In the genomic region with DNA sequence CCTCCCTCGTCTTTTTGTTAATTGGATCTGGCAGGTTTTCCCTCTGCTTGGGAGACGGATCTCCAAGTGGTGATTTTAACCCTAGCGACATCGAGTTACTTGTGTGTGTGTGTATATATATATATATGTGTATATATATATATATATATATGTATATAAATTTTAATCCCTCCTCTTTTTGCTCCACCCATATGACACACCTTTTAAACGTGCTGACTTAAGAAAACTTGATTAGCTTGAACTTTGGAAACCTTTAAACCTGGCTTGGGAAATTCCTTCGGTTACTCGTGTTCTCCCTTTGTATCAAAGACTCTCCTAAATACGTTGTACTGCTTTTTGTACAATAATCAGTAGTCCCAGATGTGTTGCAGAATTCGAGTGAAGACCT, we compare ENCODE assay signal across 9 cellular contexts. TPM values are rescaled to one million over a fixed set of nuclear protein-coding genes. Genes with fewer than 3 reads are reported as not detected.
DNase-seq lines count a peak whose midpoint lies in the region; ATAC-seq and TF ChIP-seq lines count a peak whose summit lies in the region.
"Had no signal": no experiment of that assay in that cellular context is flagged by ENCODE, and none has a peak within 500 bp of the region (broad histone marks: within the 10 kb centered on the region; RNA-seq: fewer than 3 reads in every experiment).

No MANE protein-coding gene starts in this region.

- ATAC-seq in activated T-cell treated with anti-CD3 and anti-CD28 coated beads, Interleukin-2, amount 50 U/mL, for 4 hours, result no peak
- no peak for ATAC-seq in WTC11

- H3K27ac Mint-ChIP-seq in WTC11, result no peak overlapping the region
- H3K27ac Mint-ChIP-seq in activated T-helper 2 cell treated with anti-CD3 and anti-CD28 coated beads, Interferon-gamma antibody, Interleukin-2, Interleukin-4, amounts not matched to agents 10 μg/mL and 5 μg/mL and 100 μg/mL, durations not matched to agents 14 hours and 24 hours and 36 hours, result no peak overlapping the region

- H3K27ac ChIP-seq in duodenal mucosa (ENCODE audit: low read depth, low read length) (peak overlapping the region; percentile 95), muscle layer of colon (ENCODE audit: low read depth, low read length) (peak overlapping the region; percentile 99)

- peaks cover 48% of the 10 kb centered on the region for H3K4me1 Mint-ChIP-seq in activated T-cell treated with anti-CD3 and anti-CD28 coated beads, Interleukin-2, amount 50 U/mL, for 4 hours (ENCODE audit: low read depth)
- peaks cover 34% of the 10 kb centered on the region for H3K4me1 Mint-ChIP-seq in WTC11
- H3K4me1 Mint-ChIP-seq in activated T-helper 2 cell treated with anti-CD3 and anti-CD28 coated beads, Interferon-gamma antibody, Interleukin-2, Interleukin-4, amounts not matched to agents 10 μg/mL and 5 μg/mL and 100 μg/mL, durations not matched to agents 14 hours and 24 hours and 36 hours (ENCODE audit: low read depth), result peaks cover 41% of the 10 kb centered on the region

- CTCF ChIA-PET in WTC11 (lab: Charles Lee), result interaction anchor here (1.5 kb wide), 1 partner anchor 59 kb away, joined by 6 read pairs; no protein-coding TSS in a partner anchor

- H3K36me3 ChIP-seq in duodenal mucosa (ENCODE audit: control insufficient read depth in 1 of 2, insufficient read depth in 2 of 2, low read length in 2 of 2) (no peaks in the 10 kb centered on the region), muscle layer of colon (ENCODE audit: insufficient read depth, low read length) (no peaks in the 10 kb centered on the region)

- POLR2A ChIA-PET in WTC11 (lab: Charles Lee), result interaction anchor here (0.6 kb wide), 1 partner anchor 172 kb away, joined by 3 read pairs; no protein-coding TSS in a partner anchor

- H3K9ac ChIP-seq in duodenal mucosa (ENCODE audit: low read depth in 1 of 2, low read length in 2 of 2), result peak overlapping the region; percentile 98 to 99
- H3K9ac ChIP-seq in muscle layer of colon (ENCODE audit: low read length), result peak overlapping the region; percentile 93

- H3K4me3 ChIP-seq in AG10803 (ENCODE audit: low read length) (peak overlapping the region; percentile 81), LNCaP clone FGC (ENCODE audit: low read depth, low read length) (peak overlapping the region; percentile 97), duodenal mucosa (ENCODE audit: low read depth in 1 of 2, low read length in 2 of 2) (peak overlapping the region; percentile 97 to 99), muscle layer of colon (ENCODE audit: low read depth in 1 of 2, low read length in 2 of 2) (peak overlapping the region; percentile 90 to 96)

- no peaks in the 10 kb centered on the region for H3K36me3 Mint-ChIP-seq in activated T-cell treated with anti-CD3 and anti-CD28 coated beads, Interleukin-2, amount 50 U/mL, for 4 hours (ENCODE audit: insufficient read depth)
- H3K36me3 Mint-ChIP-seq in WTC11, result no peaks in the 10 kb centered on the region
- peaks cover 17% of the 10 kb centered on the region for H3K36me3 Mint-ChIP-seq in activated T-helper 2 cell treated with anti-CD3 and anti-CD28 coated beads, Interferon-gamma antibody, Interleukin-2, Interleukin-4, amounts not matched to agents 10 μg/mL and 5 μg/mL and 100 μg/mL, durations not matched to agents 14 hours and 24 hours and 36 hours (ENCODE audit: low read depth)

- TF ChIP-seq CTCF in AG10803 (conservative IDR thresholded peaks at IDR 0.05; ENCODE audit: low read length) (no peak), LNCaP clone FGC (IDR thresholded peaks at IDR 0.05; ENCODE audit: control insufficient read depth, extremely low read depth, insufficient read depth) (no peak), WTC11 (IDR thresholded peaks at IDR 0.05) (no peak)

- no peaks in the 10 kb centered on the region for H3K9me3 ChIP-seq in duodenal mucosa (ENCODE audit: control insufficient read depth in 1 of 2, low read length in 2 of 2)
- H3K9me3 ChIP-seq in muscle layer of colon (ENCODE audit: low read length), result no peaks in the 10 kb centered on the region

- no peaks in the 10 kb centered on the region for H3K27me3 Mint-ChIP-seq in activated T-cell treated with anti-CD3 and anti-CD28 coated beads, Interleukin-2, amount 50 U/mL, for 4 hours (ENCODE audit: low read depth)
- H3K27me3 Mint-ChIP-seq in WTC11 (ENCODE audit: low read depth), result peaks cover 12% of the 10 kb centered on the region
- no peaks in the 10 kb centered on the region for H3K27me3 Mint-ChIP-seq in activated T-helper 2 cell treated with anti-CD3 and anti-CD28 coated beads, Interferon-gamma antibody, Interleukin-2, Interleukin-4, amounts not matched to agents 10 μg/mL and 5 μg/mL and 100 μg/mL, durations not matched to agents 14 hours and 24 hours and 36 hours (ENCODE audit: low read depth)

- peaks cover 40 to 46% of the 10 kb centered on the region in 2 donors for H3K4me1 ChIP-seq in duodenal mucosa (ENCODE audit: control insufficient read depth in 1 of 2, insufficient read depth in 2 of 2, low read length in 2 of 2)
- H3K4me1 ChIP-seq in muscle layer of colon (ENCODE audit: insufficient read depth, low read length), result peaks cover 38% of the 10 kb centered on the region

- no peaks in the 10 kb centered on the region for H3K9me3 Mint-ChIP-seq in activated T-cell treated with anti-CD3 and anti-CD28 coated beads, Interleukin-2, amount 50 U/mL, for 4 hours
- no peaks in the 10 kb centered on the region for H3K9me3 Mint-ChIP-seq in WTC11
- H3K9me3 Mint-ChIP-seq in activated T-helper 2 cell treated with anti-CD3 and anti-CD28 coated beads, Interferon-gamma antibody, Interleukin-2, Interleukin-4, amounts not matched to agents 10 μg/mL and 5 μg/mL and 100 μg/mL, durations not matched to agents 14 hours and 24 hours and 36 hours, result no peaks in the 10 kb centered on the region

- no peak overlapping the region for H3K4me3 Mint-ChIP-seq in activated T-cell treated with anti-CD3 and anti-CD28 coated beads, Interleukin-2, amount 50 U/mL, for 4 hours
- no peak overlapping the region for H3K4me3 Mint-ChIP-seq in WTC11
- H3K4me3 Mint-ChIP-seq in activated T-helper 2 cell treated with anti-CD3 and anti-CD28 coated beads, Interferon-gamma antibody, Interleukin-2, Interleukin-4, amounts not matched to agents 10 μg/mL and 5 μg/mL and 100 μg/mL, durations not matched to agents 14 hours and 24 hours and 36 hours (ENCODE audit: low read depth), result no peak overlapping the region

- H3K27me3 ChIP-seq in duodenal mucosa (ENCODE audit: control insufficient read depth in 1 of 2, insufficient read depth in 2 of 2, low read length in 2 of 2), result no peaks in the 10 kb centered on the region
- no peaks in the 10 kb centered on the region for H3K27me3 ChIP-seq in muscle layer of colon (ENCODE audit: control insufficient read depth in 1 of 2, insufficient read depth in 2 of 2, low read length in 2 of 2)

- no peak for DNase-seq in AG10803 (ENCODE audit: low read depth)
- DNase-seq in LNCaP clone FGC (ENCODE audit: low read depth), result peak; percentile 42
- DNase-seq in posterior vena cava (ENCODE audit: low spot score), result no peak
- no peak for DNase-seq in activated T-cell treated with anti-CD3 and anti-CD28 coated beads, Interleukin-2, amount 50 U/mL, for 4 hours
- no peak for DNase-seq in WTC11 (ENCODE audit: low spot score)
- DNase-seq in activated T-helper 2 cell treated with anti-CD3 and anti-CD28 coated beads, Interferon-gamma antibody, Interleukin-2, Interleukin-4, amounts not matched to agents 10 μg/mL and 5 μg/mL and 100 μg/mL, durations not matched to agents 14 hours and 24 hours and 36 hours (ENCODE audit: low spot score), result no peak
- DNase-seq: SHP77 treated with DMSO at 0.1 percent for 48 hours had no signal

- intact Hi-C loops in posterior vena cava (cut with DNase I), result no loop called here
- intact Hi-C loops in activated T-helper 2 cell treated with anti-CD3 and anti-CD28 coated beads, Interferon-gamma antibody, Interleukin-2, Interleukin-4, amounts not matched to agents 10 μg/mL and 5 μg/mL and 100 μg/mL, durations not matched to agents 14 hours and 24 hours and 36 hours (cut with micrococcal nuclease), result no loop called here

TF ChIP-seq in WTC11, 78 proteins besides CTCF, POLR2A, EP300 and RAD21:
- no peak for TF ChIP-seq ATF1 (CRISPR knock-in tag; IDR thresholded peaks at IDR 0.05)
- TF ChIP-seq, protein P1, sequence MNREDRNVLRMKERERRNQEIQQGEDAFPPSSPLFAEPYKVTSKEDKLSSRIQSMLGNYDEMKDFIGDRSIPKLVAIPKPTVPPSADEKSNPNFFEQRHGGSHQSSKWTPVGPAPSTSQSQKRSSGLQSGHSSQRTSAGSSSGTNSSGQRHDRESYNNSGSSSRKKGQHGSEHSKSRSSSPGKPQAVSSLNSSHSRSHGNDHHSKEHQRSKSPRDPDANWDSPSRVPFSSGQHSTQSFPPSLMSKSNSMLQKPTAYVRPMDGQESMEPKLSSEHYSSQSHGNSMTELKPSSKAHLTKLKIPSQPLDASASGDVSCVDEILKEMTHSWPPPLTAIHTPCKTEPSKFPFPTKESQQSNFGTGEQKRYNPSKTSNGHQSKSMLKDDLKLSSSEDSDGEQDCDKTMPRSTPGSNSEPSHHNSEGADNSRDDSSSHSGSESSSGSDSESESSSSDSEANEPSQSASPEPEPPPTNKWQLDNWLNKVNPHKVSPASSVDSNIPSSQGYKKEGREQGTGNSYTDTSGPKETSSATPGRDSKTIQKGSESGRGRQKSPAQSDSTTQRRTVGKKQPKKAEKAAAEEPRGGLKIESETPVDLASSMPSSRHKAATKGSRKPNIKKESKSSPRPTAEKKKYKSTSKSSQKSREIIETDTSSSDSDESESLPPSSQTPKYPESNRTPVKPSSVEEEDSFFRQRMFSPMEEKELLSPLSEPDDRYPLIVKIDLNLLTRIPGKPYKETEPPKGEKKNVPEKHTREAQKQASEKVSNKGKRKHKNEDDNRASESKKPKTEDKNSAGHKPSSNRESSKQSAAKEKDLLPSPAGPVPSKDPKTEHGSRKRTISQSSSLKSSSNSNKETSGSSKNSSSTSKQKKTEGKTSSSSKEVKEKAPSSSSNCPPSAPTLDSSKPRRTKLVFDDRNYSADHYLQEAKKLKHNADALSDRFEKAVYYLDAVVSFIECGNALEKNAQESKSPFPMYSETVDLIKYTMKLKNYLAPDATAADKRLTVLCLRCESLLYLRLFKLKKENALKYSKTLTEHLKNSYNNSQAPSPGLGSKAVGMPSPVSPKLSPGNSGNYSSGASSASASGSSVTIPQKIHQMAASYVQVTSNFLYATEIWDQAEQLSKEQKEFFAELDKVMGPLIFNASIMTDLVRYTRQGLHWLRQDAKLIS (CRISPR knock-in tag; IDR thresholded peaks at IDR 0.05; ENCODE audit: borderline replicate concordance), result no peak

RNA-seq across cellular contexts. Expression of a gene that starts 1.2 kb away (rescaled TPM):
- total RNA-seq in posterior vena cava (100 to 1,000 TPM; 101 to 114 TPM), WTC11 (2021) (45.5 to 50.8 TPM (median 46.1 TPM) in 3 replicates)
- 10 to 100 TPM; 29.7 to 33.3 (median 30.3) TPM for total RNA-seq in activated T-cell treated with anti-CD3 and anti-CD28 coated beads, Interleukin-2, amount 50 U/mL, for 4 hours
- total RNA-seq in activated T-helper 2 cell treated with anti-CD3 and anti-CD28 coated beads, Interferon-gamma antibody, Interleukin-2, Interleukin-4, amounts not matched to agents 10 μg/mL and 5 μg/mL and 100 μg/mL, durations not matched to agents 14 hours and 24 hours and 36 hours, result 64.8 and 65.6 TPM in 2 replicates
